ENCODE assay signal across 5 cellular contexts in the genomic region with DNA sequence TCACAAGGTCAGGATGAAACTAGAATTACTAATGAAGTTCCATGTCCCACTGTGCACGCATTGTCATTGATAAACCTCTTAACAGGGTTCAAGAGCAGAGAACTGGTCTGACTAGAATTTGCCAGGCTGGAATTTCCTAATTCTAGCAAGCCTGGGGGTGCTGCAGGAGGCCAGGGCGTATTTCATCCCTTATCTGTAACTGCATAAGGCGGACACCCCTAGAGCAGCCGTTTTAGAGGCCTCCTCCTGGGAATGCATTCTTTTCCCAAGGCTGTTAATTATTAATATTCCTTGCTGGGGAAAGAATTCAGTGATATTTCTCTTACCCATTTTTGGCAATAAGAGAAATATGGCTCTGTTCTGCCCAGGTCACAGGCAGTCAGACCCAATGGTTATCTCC.
DNase-seq lines count a peak whose midpoint lies in the region; ATAC-seq, FAIRE-seq and TF ChIP-seq lines count a peak whose summit lies in the region.
"Not testable (repeated sequence)": the region's sequence is repeated elsewhere in the genome, so short reads cannot be mapped to it uniquely, and the experiment has no call there.

No MANE protein-coding gene starts in this region.

- not testable (repeated sequence) for H3K27me3 ChIP-seq in HCT116 (ENCODE audit: insufficient read depth, low read length); GM12878 (replicated peaks in 1 of 2; ENCODE audit: control insufficient read depth in 2 of 2, insufficient read depth in 2 of 2, low read length in 1 of 2); endodermal cell (ENCODE audit: control insufficient read depth, insufficient read depth, low read length, poor library complexity, severe bottlenecking)

- 73% methylated on average over 4 of the region's 4 CpGs for WGBS in GM12878 (ENCODE audit: insufficient coverage, insufficient replicate concordance, low lambda C conversion rate, missing lambda C conversion rate)
- 94 to 97% methylated on average over 3 to 4 of the region's 4 CpGs for WGBS in endodermal cell (ENCODE audit: insufficient coverage in 1 of 2, insufficient read length in 1 of 2), 2 experiments

- not testable (repeated sequence) for TF ChIP-seq EP300 in GM12878 (IDR thresholded peaks at IDR 0.05; ENCODE audit: borderline replicate concordance in 1 of 2, control insufficient read depth in 1 of 2, low read depth in 2 of 2, low read length in 2 of 2)

- H3K27ac Mint-ChIP-seq in endodermal cell = not testable (repeated sequence)
- H3K27ac Mint-ChIP-seq in stimulated activated memory B cell treated with anti-CD40 and anti-IgM and Interleukin-4, amounts not matched to agents 10 μg/mL and 1 μg/mL and 100 μg/mL, for 72 hours = peak overlapping the region; percentile 25

- BruUV-seq in HCT116 (replicated peaks; lab: Mats Ljungman, UMichigan); GM12878 (replicated peaks; lab: Mats Ljungman, UMichigan): not testable (repeated sequence)

- intact Hi-C loops in HCT116 (cut with micrococcal nuclease); GM12878 (cut with micrococcal nuclease; ENCODE audit: unreplicated experiment): not testable (repeated sequence)

- H3K36me3 ChIP-seq in HCT116 (ENCODE audit: control insufficient read depth in 1 of 2, insufficient read depth in 2 of 2, low read length in 2 of 2); GM12878 (ENCODE audit: control insufficient read depth in 2 of 2, insufficient read depth in 2 of 2, low read length in 1 of 2); endodermal cell (ENCODE audit: control insufficient read depth, insufficient read depth, low read length): not testable (repeated sequence)

- H3K9me3 ChIP-seq in HCT116 (ENCODE audit: control insufficient read depth in 1 of 2, insufficient read depth in 1 of 2, low read depth in 1 of 2, low read length in 2 of 2); GM12878 (replicated peaks; ENCODE audit: control insufficient read depth, insufficient read depth, low read length): not testable (repeated sequence)
- H3K9me3 ChIP-seq in endodermal cell (ENCODE audit: control insufficient read depth, low read length) = peaks cover 56% of the 10 kb centered on the region

- H3K4me3 Mint-ChIP-seq in endodermal cell; stimulated activated memory B cell treated with anti-CD40 and anti-IgM and Interleukin-4, amounts not matched to agents 10 μg/mL and 1 μg/mL and 100 μg/mL, for 72 hours: not testable (repeated sequence)

- peaks cover 56% of the 10 kb centered on the region for H3K9me3 Mint-ChIP-seq in endodermal cell
- H3K9me3 Mint-ChIP-seq in stimulated activated memory B cell treated with anti-CD40 and anti-IgM and Interleukin-4, amounts not matched to agents 10 μg/mL and 1 μg/mL and 100 μg/mL, for 72 hours = peaks cover 22% of the 10 kb centered on the region

- not testable (repeated sequence) for TF ChIP-seq POLR2A in HCT116 (IDR thresholded peaks at IDR 0.05; ENCODE audit: borderline replicate concordance, extremely low read depth, insufficient read depth, insufficient read length); GM12878 (IDR thresholded peaks at IDR 0.05; ENCODE audit: low read depth, low read length)

- not testable (repeated sequence) for H4K20me1 ChIP-seq in HCT116 (ENCODE audit: insufficient read depth); GM12878 (ENCODE audit: control insufficient read depth, insufficient read depth)

- H3K4me1 Mint-ChIP-seq in endodermal cell = not testable (repeated sequence)
- peaks cover 27% of the 10 kb centered on the region for H3K4me1 Mint-ChIP-seq in stimulated activated memory B cell treated with anti-CD40 and anti-IgM and Interleukin-4, amounts not matched to agents 10 μg/mL and 1 μg/mL and 100 μg/mL, for 72 hours

- DNase-seq in ACHN = peak; percentile 44
- not testable (repeated sequence) for DNase-seq in HCT116 (ENCODE audit: low read depth, low spot score); GM12878 (ENCODE audit: low read depth, low spot score); endodermal cell

- not testable (repeated sequence) for H3K27ac ChIP-seq in HCT116 (ENCODE audit: low read depth, low read length); GM12878 (ENCODE audit: control insufficient read depth, insufficient read depth); endodermal cell (ENCODE audit: low read depth, low read length)

- H3K36me3 Mint-ChIP-seq in endodermal cell (ENCODE audit: low read depth) = peaks cover 41% of the 10 kb centered on the region
- peaks cover 29% of the 10 kb centered on the region for H3K36me3 Mint-ChIP-seq in stimulated activated memory B cell treated with anti-CD40 and anti-IgM and Interleukin-4, amounts not matched to agents 10 μg/mL and 1 μg/mL and 100 μg/mL, for 72 hours

- not testable (repeated sequence) for TF ChIP-seq RAD21 in HCT116 (IDR thresholded peaks at IDR 0.05; ENCODE audit: low read depth); GM12878 (IDR thresholded peaks at IDR 0.05; ENCODE audit: insufficient read depth, low read depth, low read length)

- H3K27me3 Mint-ChIP-seq in endodermal cell (ENCODE audit: insufficient read depth); stimulated activated memory B cell treated with anti-CD40 and anti-IgM and Interleukin-4, amounts not matched to agents 10 μg/mL and 1 μg/mL and 100 μg/mL, for 72 hours: not testable (repeated sequence)

- not testable (repeated sequence) for H3K9ac ChIP-seq in HCT116 (ENCODE audit: low read length); GM12878 (ENCODE audit: control insufficient read depth, insufficient read depth, low read length); endodermal cell (ENCODE audit: extremely low read depth, low read length, poor library complexity, severe bottlenecking)

- FAIRE-seq in GM12878 (lab: Jason Lieb, UNC) = not testable (repeated sequence)

- SMC1A ChIA-PET in GM12878 (lab: Charles Lee; ENCODE audit: uncharacterized antibody, unreplicated experiment) = not testable (repeated sequence)

- not testable (repeated sequence) for TF ChIP-seq CTCF in HCT116 (IDR thresholded peaks at IDR 0.05 in 2 of 3, conservative IDR thresholded peaks at IDR 0.05 in 1 of 3; ENCODE audit: borderline replicate concordance in 1 of 3, insufficient read depth in 1 of 3, low read depth in 2 of 3, low read length in 2 of 3); GM12878 (IDR thresholded peaks at IDR 0.05 in 2 of 3, conservative IDR thresholded peaks at IDR 0.05 in 1 of 3; ENCODE audit: control insufficient read depth in 2 of 3, extremely low read depth in 1 of 3, insufficient read depth in 1 of 3, low read depth in 3 of 3, low read length in 3 of 3); endodermal cell (conservative IDR thresholded peaks at IDR 0.05)

- H3K4me1 ChIP-seq in HCT116 (ENCODE audit: control insufficient read depth in 1 of 2, insufficient read depth in 2 of 2, low read length in 2 of 2); endodermal cell (ENCODE audit: control insufficient read depth, insufficient read depth, low read length): not testable (repeated sequence)
- H3K4me1 ChIP-seq in GM12878 (ENCODE audit: control insufficient read depth, insufficient read depth, low read length) = peaks cover 23% of the 10 kb centered on the region

- not testable (repeated sequence) for H2AFZ ChIP-seq in HCT116 (ENCODE audit: low read depth, low read length, poor library complexity, severe bottlenecking); GM12878 (ENCODE audit: control insufficient read depth, low read depth, low read length)

- in situ Hi-C loops in ACHN (cut with HindIII; ENCODE audit: low pct_ligation_motif_present, low pct_unique_long_range_greater_than_20kb, low sequenced_read_pairs); GM12878 (cut with MboI): not testable (repeated sequence)

- ATAC-seq in HCT116; GM12878; stimulated activated memory B cell treated with anti-CD40 and anti-IgM and Interleukin-4, amounts not matched to agents 10 μg/mL and 1 μg/mL and 100 μg/mL, for 72 hours: not testable (repeated sequence)

- CTCF ChIA-PET in HCT116 (lab: Charles Lee); GM12878 (lab: Yijun Ruan, JAX): not testable (repeated sequence)

- H3K79me2 ChIP-seq in HCT116 (ENCODE audit: insufficient read depth, low read length); GM12878 (ENCODE audit: control insufficient read depth, insufficient read depth, low read length): not testable (repeated sequence)

- RAD21 ChIA-PET in HCT116 (lab: Charles Lee; ENCODE audit: low non-redundant PET in 1 of 2, low total read pairs in 2 of 2, uncharacterized antibody in 2 of 2, unreplicated experiment in 2 of 2); GM12878 (lab: Charles Lee; ENCODE audit: unreplicated experiment): not testable (repeated sequence)

- not testable (repeated sequence) for H3K4me3 ChIP-seq in HCT116 (replicated peaks in 1 of 2; ENCODE audit: low read depth in 1 of 2, low read length in 2 of 2); GM12878
- peak overlapping the region; percentile 47 for H3K4me3 ChIP-seq in endodermal cell (ENCODE audit: low read length)

- not testable (repeated sequence) for H3K9me2 ChIP-seq in HCT116 (ENCODE audit: insufficient read depth)

- POLR2A ChIA-PET in HCT116 (lab: Charles Lee); GM12878 (lab: Charles Lee): not testable (repeated sequence)

- not testable (repeated sequence) for H3K4me2 ChIP-seq in HCT116 (ENCODE audit: low read length); GM12878 (ENCODE audit: control insufficient read depth, insufficient read depth)

TF ChIP-seq in HCT116, 20 proteins besides CTCF, POLR2A, EP300 and RAD21:
- TF ChIP-seq CBX3 (IDR thresholded peaks at IDR 0.05; ENCODE audit: low read depth) = peak; percentile 29; the same call in 1 of the 2 replicates

TF ChIP-seq in GM12878, 131 proteins besides CTCF, POLR2A, EP300 and RAD21:
- TF ChIP-seq CBX5 (IDR thresholded peaks at IDR 0.05; ENCODE audit: low read depth) = 0 out of 2 replicates have a peak, but pooled peaks have one; percentile 26
